Comparison of ENCODE assay signal across 23 cellular contexts in the genomic region with DNA sequence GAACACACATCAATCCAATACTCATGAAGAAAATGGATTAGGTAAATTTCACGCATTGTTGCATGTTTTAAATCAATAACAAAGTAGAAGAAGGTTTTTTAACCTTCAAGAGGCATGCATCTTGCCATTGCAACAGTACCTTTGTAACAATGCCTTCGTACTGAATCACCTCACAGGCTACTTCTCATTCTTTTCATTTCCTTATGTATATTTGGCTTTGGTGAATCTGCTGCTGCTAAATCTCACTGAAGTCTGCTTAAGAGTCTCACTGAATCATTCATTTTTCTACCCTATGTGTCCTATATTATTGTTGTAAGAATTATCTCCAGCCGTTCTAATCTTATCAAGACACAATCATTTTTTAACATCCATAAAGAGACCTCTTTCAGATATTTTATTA.
"Had no signal": no experiment of that assay in that cellular context is flagged by ENCODE, and none has a peak within 500 bp of the region (broad histone marks: within the 10 kb centered on the region; RNA-seq: fewer than 3 reads in every experiment).

No MANE protein-coding gene starts in this region.

- ATAC-seq: activated CD8-positive, alpha-beta T cell treated with anti-CD3 and anti-CD28 coated beads for 36 hours; activated naive CD4-positive, alpha-beta T cell treated with anti-CD3 and anti-CD28 coated beads, Interleukin-2, amount 50 U/mL, for 72 hours; activated T-cell treated with anti-CD3 and anti-CD28 coated beads, Interleukin-2, amount 50 U/mL, for 4 hours; activated T-helper 17 cell treated with anti-CD3 and anti-CD28 coated beads, Interleukin-2, amount 50 U/mL, for 72 hours; left lung; mucosa of descending colon; natural killer cell treated with Interleukin-12 subunit alpha and Interleukin-12 subunit beta and Interleukin-15 and Interleukin-18, amount 100 ng/mL, for 72 hours; sciatic nerve; stimulated activated effector memory CD8-positive, alpha-beta T cell treated with anti-CD3 and anti-CD28 coated beads, Interleukin-12 subunit alpha, Interleukin-12 subunit beta, amount 100 ng/mL, for 72 hours; upper lobe of right lung had no signal

- H3K27me3 ChIP-seq: breast epithelium, esophagus squamous epithelium, left lung, neutrophil, upper lobe of right lung had no signal

- H3K4me3 ChIP-seq: breast epithelium, esophagus squamous epithelium, left lung, lung, mucosa of descending colon, skin epidermis, upper lobe of right lung had no signal

- DNase-seq: activated B cell treated with CpG ODN at 0.5 μM for 24 hours; activated CD4-positive, alpha-beta T cell treated with anti-CD3 and anti-CD28 coated beads, Interleukin-2, amount 50 U/mL, for 1 hour; activated CD8-positive, alpha-beta T cell treated with anti-CD3 and anti-CD28 coated beads for 36 hours; activated gamma-delta T cell treated with Interleukin-2 at 50 U/mL for 16 hours; activated T-cell treated with anti-CD3 and anti-CD28 coated beads, Interleukin-2, amount 50 U/mL, for 4 hours; effector CD4-positive, alpha-beta T cell; esophagus squamous epithelium; foreskin melanocyte; kidney glomerular epithelial cell; left lung; mucosa of descending colon; stimulated activated CD4-positive, alpha-beta T cell treated with anti-CD3 and anti-CD28 coated beads, Interleukin-4, amount 100 ng/mL, for 24 hours; upper lobe of right lung had no signal

- H3K9me3 ChIP-seq: breast epithelium, esophagus squamous epithelium, left lung, mucosa of descending colon, neutrophil, upper lobe of right lung had no signal

- H3K36me3 ChIP-seq: breast epithelium, esophagus squamous epithelium, left lung, neutrophil, upper lobe of right lung had no signal

- H3K4me1 ChIP-seq: breast epithelium, esophagus squamous epithelium, left lung, upper lobe of right lung had no signal

- H3K27ac ChIP-seq: breast epithelium, epithelial cell of prostate, esophagus squamous epithelium, left lung, neutrophil, skin epidermis, upper lobe of right lung had no signal
